12 cellular contexts compared by ENCODE assay signal in genomic region chr10:33129987-33130386, GRCh38.
DNase-seq lines count a peak whose midpoint lies in the region; ATAC-seq and TF ChIP-seq lines count a peak whose summit lies in the region.
"Had no signal": no experiment of that assay in that cellular context is flagged by ENCODE, and none has a peak within 500 bp of the region (broad histone marks: within the 10 kb centered on the region; RNA-seq: fewer than 3 reads in every experiment).

No MANE protein-coding gene starts in this region.

- no peak for DNase-seq in activated naive CD4-positive, alpha-beta T cell treated with anti-CD3 and anti-CD28 coated beads, Interleukin-2, amount 10 ng/mL, durations not matched to agents 7 days and 5 days
- peak; percentile 67 for DNase-seq in fibroblast of pulmonary artery (ENCODE audit: low read depth)
- DNase-seq in smooth muscle cell (lab: John Stamatoyannopoulos, UW; ENCODE audit: unreplicated experiment), result no peak
- DNase-seq in activated CD8-positive, alpha-beta T cell treated with anti-CD3 and anti-CD28 coated beads for 36 hours, result no peak
- DNase-seq in T-helper 1 cell, result no peak
- DNase-seq: mesendoderm, NCI-H524, SIG-M5, thyroid gland had no signal

- H3K27ac Mint-ChIP-seq in activated naive CD4-positive, alpha-beta T cell treated with anti-CD3 and anti-CD28 coated beads, Interleukin-2, amount 50 U/mL, for 24 hours, result peak overlapping the region; percentile 59
- H3K27ac Mint-ChIP-seq in activated naive CD4-positive, alpha-beta T cell treated with anti-CD3 and anti-CD28 coated beads, Interleukin-2, amount 10 ng/mL, durations not matched to agents 7 days and 5 days, result no peak overlapping the region
- H3K27ac Mint-ChIP-seq in activated CD8-positive, alpha-beta T cell treated with anti-CD3 and anti-CD28 coated beads for 36 hours, result no peak overlapping the region

- H3K9ac ChIP-seq in smooth muscle cell (ENCODE audit: low read depth), result peak overlapping the region; percentile 84

- no peaks in the 10 kb centered on the region for H4K20me1 ChIP-seq in smooth muscle cell (ENCODE audit: low read depth)

- CTCF ChIA-PET in activated naive CD4-positive, alpha-beta T cell treated with anti-CD3 and anti-CD28 coated beads, Interleukin-2, amount 10 ng/mL, durations not matched to agents 7 days and 5 days (lab: Charles Lee), result interaction anchor here (1.2 to 1.7 kb wide), 4 partner anchors 9 to 25 kb away, joined by 3 to 5 read pairs (median 4); no protein-coding TSS in a partner anchor
- CTCF ChIA-PET in activated CD8-positive, alpha-beta T cell treated with anti-CD3 and anti-CD28 coated beads for 36 hours (lab: Charles Lee), result interaction anchor here (1.0 to 1.2 kb wide), 4 partner anchors 13 to 26 kb away, joined by 3 to 4 read pairs (median 3); no protein-coding TSS in a partner anchor

- peaks cover 2% of the 10 kb centered on the region for H3K36me3 Mint-ChIP-seq in activated naive CD4-positive, alpha-beta T cell treated with anti-CD3 and anti-CD28 coated beads, Interleukin-2, amount 50 U/mL, for 24 hours
- H3K36me3 Mint-ChIP-seq in activated naive CD4-positive, alpha-beta T cell treated with anti-CD3 and anti-CD28 coated beads, Interleukin-2, amount 10 ng/mL, durations not matched to agents 7 days and 5 days, result peaks cover 6% of the 10 kb centered on the region
- H3K36me3 Mint-ChIP-seq in activated CD8-positive, alpha-beta T cell treated with anti-CD3 and anti-CD28 coated beads for 36 hours (ENCODE audit: low read depth), result peaks cover 4% of the 10 kb centered on the region

- no peaks in the 10 kb centered on the region for H3K27me3 Mint-ChIP-seq in activated naive CD4-positive, alpha-beta T cell treated with anti-CD3 and anti-CD28 coated beads, Interleukin-2, amount 50 U/mL, for 24 hours
- H3K27me3 Mint-ChIP-seq in activated naive CD4-positive, alpha-beta T cell treated with anti-CD3 and anti-CD28 coated beads, Interleukin-2, amount 10 ng/mL, durations not matched to agents 7 days and 5 days, result peaks cover 3% of the 10 kb centered on the region
- H3K27me3 Mint-ChIP-seq in activated CD8-positive, alpha-beta T cell treated with anti-CD3 and anti-CD28 coated beads for 36 hours, result peaks cover 1% of the 10 kb centered on the region

- POLR2A ChIA-PET in activated CD8-positive, alpha-beta T cell treated with anti-CD3 and anti-CD28 coated beads for 36 hours (lab: Charles Lee), result interaction anchor here (1.0 kb wide), 2 partner anchors 9 to 10 kb away, joined by 4 to 5 read pairs; no protein-coding TSS in a partner anchor

- no peaks in the 10 kb centered on the region for H3K36me3 ChIP-seq in smooth muscle cell (ENCODE audit: low read depth)
- H3K36me3 ChIP-seq: thyroid gland had no signal

- 36% methylated on average over 5 of the region's 5 CpGs for WGBS in smooth muscle cell (ENCODE audit: low lambda C conversion rate)

- peak overlapping the region; percentile 97 for H3K27ac ChIP-seq in smooth muscle cell (ENCODE audit: low read depth)

- H3K9me3 Mint-ChIP-seq in activated naive CD4-positive, alpha-beta T cell treated with anti-CD3 and anti-CD28 coated beads, Interleukin-2, amount 50 U/mL, for 24 hours, result no peaks in the 10 kb centered on the region
- H3K9me3 Mint-ChIP-seq in activated naive CD4-positive, alpha-beta T cell treated with anti-CD3 and anti-CD28 coated beads, Interleukin-2, amount 10 ng/mL, durations not matched to agents 7 days and 5 days, result no peaks in the 10 kb centered on the region
- no peaks in the 10 kb centered on the region for H3K9me3 Mint-ChIP-seq in activated CD8-positive, alpha-beta T cell treated with anti-CD3 and anti-CD28 coated beads for 36 hours

- no peak overlapping the region for H2AFZ ChIP-seq in smooth muscle cell (ENCODE audit: low read depth)

- peaks cover 83% of the 10 kb centered on the region for H3K4me1 Mint-ChIP-seq in activated naive CD4-positive, alpha-beta T cell treated with anti-CD3 and anti-CD28 coated beads, Interleukin-2, amount 50 U/mL, for 24 hours
- peaks cover 74% of the 10 kb centered on the region for H3K4me1 Mint-ChIP-seq in activated naive CD4-positive, alpha-beta T cell treated with anti-CD3 and anti-CD28 coated beads, Interleukin-2, amount 10 ng/mL, durations not matched to agents 7 days and 5 days
- peaks cover 67% of the 10 kb centered on the region for H3K4me1 Mint-ChIP-seq in activated CD8-positive, alpha-beta T cell treated with anti-CD3 and anti-CD28 coated beads for 36 hours (ENCODE audit: low read depth)

- H3K4me3 ChIP-seq in fibroblast of pulmonary artery (replicated peaks; ENCODE audit: low read depth, low read length) (no peak overlapping the region), smooth muscle cell (no peak overlapping the region)
- H3K4me3 ChIP-seq: thyroid gland had no signal

- peak overlapping the region; percentile 33 for H3K4me2 ChIP-seq in smooth muscle cell

- ATAC-seq in SK-N-SH treated with all-trans-retinoic acid at 6 μM for 48 hours (no peak), GM21360 (IDR thresholded peaks at IDR 0.05; ENCODE audit: unreplicated experiment) (no peak)
- ATAC-seq in activated CD8-positive, alpha-beta T cell treated with anti-CD3 and anti-CD28 coated beads for 36 hours, result no peak

- peaks cover 12% of the 10 kb centered on the region for H3F3A ChIP-seq in smooth muscle cell (ENCODE audit: low read depth)

- intact Hi-C loops in activated CD8-positive, alpha-beta T cell treated with anti-CD3 and anti-CD28 coated beads for 36 hours (cut with micrococcal nuclease), result no loop called here

- H3K27me3 ChIP-seq in smooth muscle cell (ENCODE audit: low read depth), result no peaks in the 10 kb centered on the region
- H3K27me3 ChIP-seq: thyroid gland had no signal

- no peak for TF ChIP-seq CTCF in fibroblast of pulmonary artery (IDR thresholded peaks at IDR 0.05; ENCODE audit: low read length, missing control alignments)
- TF ChIP-seq CTCF in smooth muscle cell (IDR thresholded peaks at IDR 0.05; ENCODE audit: borderline replicate concordance, insufficient read depth, poor library complexity, severe bottlenecking), result no peak
- no peak for TF ChIP-seq CTCF in activated CD8-positive, alpha-beta T cell treated with anti-CD3 and anti-CD28 coated beads for 36 hours (IDR thresholded peaks at IDR 0.05)

- no peak overlapping the region for H3K4me3 Mint-ChIP-seq in activated naive CD4-positive, alpha-beta T cell treated with anti-CD3 and anti-CD28 coated beads, Interleukin-2, amount 50 U/mL, for 24 hours
- H3K4me3 Mint-ChIP-seq in activated naive CD4-positive, alpha-beta T cell treated with anti-CD3 and anti-CD28 coated beads, Interleukin-2, amount 10 ng/mL, durations not matched to agents 7 days and 5 days, result no peak overlapping the region
- H3K4me3 Mint-ChIP-seq in activated CD8-positive, alpha-beta T cell treated with anti-CD3 and anti-CD28 coated beads for 36 hours, result no peak overlapping the region

- no peaks in the 10 kb centered on the region for H3K9me3 ChIP-seq in smooth muscle cell (replicated peaks; ENCODE audit: low read depth)
- H3K9me3 ChIP-seq: thyroid gland had no signal

- H3K79me2 ChIP-seq in smooth muscle cell (ENCODE audit: low read depth), result no peaks in the 10 kb centered on the region

- H3K4me1 ChIP-seq in smooth muscle cell (ENCODE audit: low read depth), result peaks cover 9% of the 10 kb centered on the region

TF ChIP-seq in SK-N-SH treated with all-trans-retinoic acid at 6 μM for 48 hours, 23 proteins besides CTCF, POLR2A, EP300 and RAD21:
- TF ChIP-seq ZNF8 (CRISPR knock-in tag; IDR thresholded peaks at IDR 0.05) (no peak), OSR1 (CRISPR knock-in tag; IDR thresholded peaks at IDR 0.05) (0 out of 2 replicates have a peak, but pooled peaks have one; percentile 31), CREB5 (CRISPR knock-in tag; IDR thresholded peaks at IDR 0.05; ENCODE audit: low read depth) (no peak)
